In the genomic region with DNA sequence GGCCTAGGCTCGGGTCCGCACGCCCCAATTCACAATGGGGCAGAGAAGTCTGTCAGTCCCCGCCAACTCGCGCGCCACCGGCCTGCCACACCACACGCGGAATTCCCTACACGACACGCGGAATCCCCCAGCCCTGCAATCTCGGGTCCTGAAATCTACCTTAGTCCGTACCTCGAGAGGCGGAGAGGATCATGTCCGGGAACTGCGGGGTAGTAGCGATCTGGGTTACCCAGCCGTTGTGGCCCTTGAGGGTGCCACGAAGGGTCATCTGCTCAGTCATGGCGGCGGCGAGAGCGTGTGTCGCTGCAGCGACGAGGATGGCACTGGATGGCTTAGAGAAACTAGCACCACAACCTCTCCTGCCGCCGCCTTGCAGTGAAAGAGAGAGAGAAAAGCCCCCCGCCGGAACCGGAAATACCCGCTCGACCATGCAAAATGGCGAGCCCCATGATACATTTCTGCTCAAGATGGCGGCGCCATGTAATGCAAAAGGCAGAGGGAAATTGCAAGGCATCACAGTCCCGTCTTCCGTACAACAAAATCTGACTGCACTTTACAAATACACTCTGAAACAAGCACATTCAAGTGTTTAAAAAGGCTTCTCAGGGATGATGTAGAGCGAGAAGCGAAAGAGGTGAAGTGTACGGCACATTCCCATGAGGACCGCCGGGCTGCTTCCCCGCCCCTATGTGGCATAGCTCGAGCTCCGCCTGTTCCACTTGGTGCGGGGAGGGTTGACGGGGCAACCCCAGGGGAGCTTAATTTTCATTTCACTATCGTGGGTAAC, we compare ENCODE assay signal across 1 cellular context.
A peak's percentile ranks its signal among the peaks of the same experiment; 100 is the strongest.
TF ChIP-seq lines count a peak whose summit lies in the region.

A gene (minus strand): TSS at position 386 of the 787 bp plus-strand sequence. CDS start 106 bp downstream, at position 280.

TF ChIP-seq in HEK293, 187 proteins besides CTCF, POLR2A, EP300 and RAD21 (continued from another document and continues in another):
- 0 out of 2 replicates have a peak, but pooled peaks have one; percentile 27 for TF ChIP-seq ZNF837 (tag by site-specific recombination; IDR thresholded peaks at IDR 0.05)
- TF ChIP-seq, protein P1, sequence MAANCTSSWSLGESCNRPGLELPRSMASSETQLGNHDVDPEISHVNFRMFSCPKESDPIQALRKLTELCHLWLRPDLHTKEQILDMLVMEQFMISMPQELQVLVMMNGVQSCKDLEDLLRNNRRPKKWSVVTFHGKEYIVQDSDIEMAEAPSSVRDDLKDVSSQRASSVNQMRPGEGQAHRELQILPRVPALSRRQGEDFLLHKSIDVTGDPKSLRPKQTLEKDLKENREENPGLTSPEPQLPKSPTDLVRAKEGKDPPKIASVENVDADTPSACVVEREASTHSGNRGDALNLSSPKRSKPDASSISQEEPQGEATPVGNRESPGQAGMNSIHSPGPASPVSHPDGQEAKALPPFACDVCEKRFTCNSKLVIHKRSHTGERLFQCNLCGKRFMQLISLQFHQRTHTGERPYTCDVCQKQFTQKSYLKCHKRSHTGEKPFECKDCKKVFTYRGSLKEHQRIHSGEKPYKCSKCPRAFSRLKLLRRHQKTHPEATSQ (tag by site-specific recombination; IDR thresholded peaks at IDR 0.05), result 0 out of 2 replicates have a peak, but pooled peaks have one; percentile 30
- no peak; the same call in 1 of the 2 replicates for TF ChIP-seq ZNF600 (tag by site-specific recombination; IDR thresholded peaks at IDR 0.05)
- TF ChIP-seq ZSCAN23 (tag by site-specific recombination; IDR thresholded peaks at IDR 0.05), result 0 out of 2 replicates have a peak, but pooled peaks have one; percentile 16
- TF ChIP-seq ZNF501 (tag by site-specific recombination; IDR thresholded peaks at IDR 0.05), result peak; percentile 93
- TF ChIP-seq ZNF2 (tag by site-specific recombination; IDR thresholded peaks at IDR 0.05), result peak; percentile 89
- TF ChIP-seq, protein P2, sequence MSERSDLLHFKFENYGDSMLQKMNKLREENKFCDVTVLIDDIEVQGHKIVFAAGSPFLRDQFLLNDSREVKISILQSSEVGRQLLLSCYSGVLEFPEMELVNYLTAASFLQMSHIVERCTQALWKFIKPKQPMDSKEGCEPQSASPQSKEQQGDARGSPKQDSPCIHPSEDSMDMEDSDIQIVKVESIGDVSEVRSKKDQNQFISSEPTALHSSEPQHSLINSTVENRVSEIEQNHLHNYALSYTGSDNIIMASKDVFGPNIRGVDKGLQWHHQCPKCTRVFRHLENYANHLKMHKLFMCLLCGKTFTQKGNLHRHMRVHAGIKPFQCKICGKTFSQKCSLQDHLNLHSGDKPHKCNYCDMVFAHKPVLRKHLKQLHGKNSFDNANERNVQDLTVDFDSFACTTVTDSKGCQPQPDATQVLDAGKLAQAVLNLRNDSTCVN (tag by site-specific recombination; optimal IDR thresholded peaks at IDR 0.05), result peak; percentile 48
- TF ChIP-seq ZNF112 (tag by site-specific recombination; IDR thresholded peaks at IDR 0.05), result no peak
- TF ChIP-seq, protein P3, sequence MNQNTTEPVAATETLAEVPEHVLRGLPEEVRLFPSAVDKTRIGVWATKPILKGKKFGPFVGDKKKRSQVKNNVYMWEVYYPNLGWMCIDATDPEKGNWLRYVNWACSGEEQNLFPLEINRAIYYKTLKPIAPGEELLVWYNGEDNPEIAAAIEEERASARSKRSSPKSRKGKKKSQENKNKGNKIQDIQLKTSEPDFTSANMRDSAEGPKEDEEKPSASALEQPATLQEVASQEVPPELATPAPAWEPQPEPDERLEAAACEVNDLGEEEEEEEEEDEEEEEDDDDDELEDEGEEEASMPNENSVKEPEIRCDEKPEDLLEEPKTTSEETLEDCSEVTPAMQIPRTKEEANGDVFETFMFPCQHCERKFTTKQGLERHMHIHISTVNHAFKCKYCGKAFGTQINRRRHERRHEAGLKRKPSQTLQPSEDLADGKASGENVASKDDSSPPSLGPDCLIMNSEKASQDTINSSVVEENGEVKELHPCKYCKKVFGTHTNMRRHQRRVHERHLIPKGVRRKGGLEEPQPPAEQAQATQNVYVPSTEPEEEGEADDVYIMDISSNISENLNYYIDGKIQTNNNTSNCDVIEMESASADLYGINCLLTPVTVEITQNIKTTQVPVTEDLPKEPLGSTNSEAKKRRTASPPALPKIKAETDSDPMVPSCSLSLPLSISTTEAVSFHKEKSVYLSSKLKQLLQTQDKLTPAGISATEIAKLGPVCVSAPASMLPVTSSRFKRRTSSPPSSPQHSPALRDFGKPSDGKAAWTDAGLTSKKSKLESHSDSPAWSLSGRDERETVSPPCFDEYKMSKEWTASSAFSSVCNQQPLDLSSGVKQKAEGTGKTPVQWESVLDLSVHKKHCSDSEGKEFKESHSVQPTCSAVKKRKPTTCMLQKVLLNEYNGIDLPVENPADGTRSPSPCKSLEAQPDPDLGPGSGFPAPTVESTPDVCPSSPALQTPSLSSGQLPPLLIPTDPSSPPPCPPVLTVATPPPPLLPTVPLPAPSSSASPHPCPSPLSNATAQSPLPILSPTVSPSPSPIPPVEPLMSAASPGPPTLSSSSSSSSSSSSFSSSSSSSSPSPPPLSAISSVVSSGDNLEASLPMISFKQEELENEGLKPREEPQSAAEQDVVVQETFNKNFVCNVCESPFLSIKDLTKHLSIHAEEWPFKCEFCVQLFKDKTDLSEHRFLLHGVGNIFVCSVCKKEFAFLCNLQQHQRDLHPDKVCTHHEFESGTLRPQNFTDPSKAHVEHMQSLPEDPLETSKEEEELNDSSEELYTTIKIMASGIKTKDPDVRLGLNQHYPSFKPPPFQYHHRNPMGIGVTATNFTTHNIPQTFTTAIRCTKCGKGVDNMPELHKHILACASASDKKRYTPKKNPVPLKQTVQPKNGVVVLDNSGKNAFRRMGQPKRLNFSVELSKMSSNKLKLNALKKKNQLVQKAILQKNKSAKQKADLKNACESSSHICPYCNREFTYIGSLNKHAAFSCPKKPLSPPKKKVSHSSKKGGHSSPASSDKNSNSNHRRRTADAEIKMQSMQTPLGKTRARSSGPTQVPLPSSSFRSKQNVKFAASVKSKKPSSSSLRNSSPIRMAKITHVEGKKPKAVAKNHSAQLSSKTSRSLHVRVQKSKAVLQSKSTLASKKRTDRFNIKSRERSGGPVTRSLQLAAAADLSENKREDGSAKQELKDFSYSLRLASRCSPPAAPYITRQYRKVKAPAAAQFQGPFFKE (tag by site-specific recombination; IDR thresholded peaks at IDR 0.05; ENCODE audit: borderline replicate concordance), result 0 out of 2 replicates have a peak, but pooled peaks have one; percentile 38
- peak; percentile 37; the same call in 1 of the 2 replicates for TF ChIP-seq ZNF146 (tag by site-specific recombination; IDR thresholded peaks at IDR 0.05)
- TF ChIP-seq ZNF311 (tag by site-specific recombination; IDR thresholded peaks at IDR 0.05; ENCODE audit: borderline replicate concordance), result no peak
- peak; percentile 55; the same call in 1 of the 2 replicates for TF ChIP-seq ZNF394 (tag by site-specific recombination; IDR thresholded peaks at IDR 0.05; ENCODE audit: borderline replicate concordance)
- TF ChIP-seq ZNF596 (tag by site-specific recombination; IDR thresholded peaks at IDR 0.05), result peak; percentile 41; the same call in 1 of the 2 replicates
- TF ChIP-seq TRIM28 (IDR thresholded peaks at IDR 0.05; ENCODE audit: borderline replicate concordance, low read length), result peak; percentile 50; the same call in 1 of the 2 replicates
- TF ChIP-seq ZNF335 (tag by site-specific recombination; conservative IDR thresholded peaks at IDR 0.05), result peak; percentile 96
- TF ChIP-seq, protein P4, sequence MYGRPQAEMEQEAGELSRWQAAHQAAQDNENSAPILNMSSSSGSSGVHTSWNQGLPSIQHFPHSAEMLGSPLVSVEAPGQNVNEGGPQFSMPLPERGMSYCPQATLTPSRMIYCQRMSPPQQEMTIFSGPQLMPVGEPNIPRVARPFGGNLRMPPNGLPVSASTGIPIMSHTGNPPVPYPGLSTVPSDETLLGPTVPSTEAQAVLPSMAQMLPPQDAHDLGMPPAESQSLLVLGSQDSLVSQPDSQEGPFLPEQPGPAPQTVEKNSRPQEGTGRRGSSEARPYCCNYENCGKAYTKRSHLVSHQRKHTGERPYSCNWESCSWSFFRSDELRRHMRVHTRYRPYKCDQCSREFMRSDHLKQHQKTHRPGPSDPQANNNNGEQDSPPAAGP (tag by site-specific recombination; IDR thresholded peaks at IDR 0.05), result peak; percentile 85
- TF ChIP-seq ZNF529 (tag by site-specific recombination; IDR thresholded peaks at IDR 0.05; ENCODE audit: insufficient replicate concordance), result no peak
- no peak for TF ChIP-seq ZNF623 (tag by site-specific recombination; IDR thresholded peaks at IDR 0.05)
- TF ChIP-seq, protein P5, sequence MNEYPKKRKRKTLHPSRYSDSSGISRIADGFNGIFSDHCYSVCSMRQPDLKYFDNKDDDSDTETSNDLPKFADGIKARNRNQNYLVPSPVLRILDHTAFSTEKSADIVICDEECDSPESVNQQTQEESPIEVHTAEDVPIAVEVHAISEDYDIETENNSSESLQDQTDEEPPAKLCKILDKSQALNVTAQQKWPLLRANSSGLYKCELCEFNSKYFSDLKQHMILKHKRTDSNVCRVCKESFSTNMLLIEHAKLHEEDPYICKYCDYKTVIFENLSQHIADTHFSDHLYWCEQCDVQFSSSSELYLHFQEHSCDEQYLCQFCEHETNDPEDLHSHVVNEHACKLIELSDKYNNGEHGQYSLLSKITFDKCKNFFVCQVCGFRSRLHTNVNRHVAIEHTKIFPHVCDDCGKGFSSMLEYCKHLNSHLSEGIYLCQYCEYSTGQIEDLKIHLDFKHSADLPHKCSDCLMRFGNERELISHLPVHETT (tag by site-specific recombination; IDR thresholded peaks at IDR 0.05), result peak; percentile 71
- peak; percentile 39; the same call in 1 of the 2 replicates for TF ChIP-seq ZNF24 (tag by site-specific recombination; IDR thresholded peaks at IDR 0.05)
- TF ChIP-seq EGR2 (tag by site-specific recombination; IDR thresholded peaks at IDR 0.05; ENCODE audit: low read depth), result no peak
- peak; percentile 56; the same call in 1 of the 2 replicates for TF ChIP-seq ZNF324 (tag by site-specific recombination; IDR thresholded peaks at IDR 0.05)
- TF ChIP-seq, protein P6, sequence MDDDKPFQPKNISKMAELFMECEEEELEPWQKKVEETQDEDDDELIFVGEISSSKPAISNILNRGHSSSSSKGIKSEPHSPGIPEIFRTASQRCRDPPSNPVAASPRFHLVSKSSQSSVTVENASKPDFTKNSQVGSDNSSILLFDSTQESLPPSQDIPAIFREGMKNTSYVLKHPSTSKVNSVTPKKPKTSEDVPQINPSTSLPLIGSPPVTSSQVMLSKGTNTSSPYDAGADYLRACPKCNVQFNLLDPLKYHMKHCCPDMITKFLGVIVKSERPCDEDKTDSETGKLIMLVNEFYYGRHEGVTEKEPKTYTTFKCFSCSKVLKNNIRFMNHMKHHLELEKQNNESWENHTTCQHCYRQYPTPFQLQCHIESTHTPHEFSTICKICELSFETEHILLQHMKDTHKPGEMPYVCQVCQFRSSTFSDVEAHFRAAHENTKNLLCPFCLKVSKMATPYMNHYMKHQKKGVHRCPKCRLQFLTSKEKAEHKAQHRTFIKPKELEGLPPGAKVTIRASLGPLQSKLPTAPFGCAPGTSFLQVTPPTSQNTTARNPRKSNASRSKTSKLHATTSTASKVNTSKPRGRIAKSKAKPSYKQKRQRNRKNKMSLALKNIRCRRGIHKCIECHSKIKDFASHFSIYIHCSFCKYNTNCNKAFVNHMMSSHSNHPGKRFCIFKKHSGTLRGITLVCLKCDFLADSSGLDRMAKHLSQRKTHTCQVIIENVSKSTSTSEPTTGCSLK (tag by site-specific recombination; IDR thresholded peaks at IDR 0.05), result no peak
- 0 out of 2 replicates have a peak, but pooled peaks have one; percentile 9 for TF ChIP-seq SCRT1 (tag by site-specific recombination; IDR thresholded peaks at IDR 0.05; ENCODE audit: borderline replicate concordance)
- TF ChIP-seq, protein P7, sequence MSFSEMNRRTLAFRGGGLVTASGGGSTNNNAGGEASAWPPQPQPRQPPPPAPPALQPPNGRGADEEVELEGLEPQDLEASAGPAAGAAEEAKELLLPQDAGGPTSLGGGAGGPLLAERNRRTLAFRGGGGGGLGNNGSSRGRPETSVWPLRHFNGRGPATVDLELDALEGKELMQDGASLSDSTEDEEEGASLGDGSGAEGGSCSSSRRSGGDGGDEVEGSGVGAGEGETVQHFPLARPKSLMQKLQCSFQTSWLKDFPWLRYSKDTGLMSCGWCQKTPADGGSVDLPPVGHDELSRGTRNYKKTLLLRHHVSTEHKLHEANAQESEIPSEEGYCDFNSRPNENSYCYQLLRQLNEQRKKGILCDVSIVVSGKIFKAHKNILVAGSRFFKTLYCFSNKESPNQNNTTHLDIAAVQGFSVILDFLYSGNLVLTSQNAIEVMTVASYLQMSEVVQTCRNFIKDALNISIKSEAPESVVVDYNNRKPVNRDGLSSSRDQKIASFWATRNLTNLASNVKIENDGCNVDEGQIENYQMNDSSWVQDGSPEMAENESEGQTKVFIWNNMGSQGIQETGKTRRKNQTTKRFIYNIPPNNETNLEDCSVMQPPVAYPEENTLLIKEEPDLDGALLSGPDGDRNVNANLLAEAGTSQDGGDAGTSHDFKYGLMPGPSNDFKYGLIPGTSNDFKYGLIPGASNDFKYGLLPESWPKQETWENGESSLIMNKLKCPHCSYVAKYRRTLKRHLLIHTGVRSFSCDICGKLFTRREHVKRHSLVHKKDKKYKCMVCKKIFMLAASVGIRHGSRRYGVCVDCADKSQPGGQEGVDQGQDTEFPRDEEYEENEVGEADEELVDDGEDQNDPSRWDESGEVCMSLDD (tag by site-specific recombination; IDR thresholded peaks at IDR 0.05), result peak; percentile 25; the same call in 1 of the 2 replicates
- TF ChIP-seq, protein P8, sequence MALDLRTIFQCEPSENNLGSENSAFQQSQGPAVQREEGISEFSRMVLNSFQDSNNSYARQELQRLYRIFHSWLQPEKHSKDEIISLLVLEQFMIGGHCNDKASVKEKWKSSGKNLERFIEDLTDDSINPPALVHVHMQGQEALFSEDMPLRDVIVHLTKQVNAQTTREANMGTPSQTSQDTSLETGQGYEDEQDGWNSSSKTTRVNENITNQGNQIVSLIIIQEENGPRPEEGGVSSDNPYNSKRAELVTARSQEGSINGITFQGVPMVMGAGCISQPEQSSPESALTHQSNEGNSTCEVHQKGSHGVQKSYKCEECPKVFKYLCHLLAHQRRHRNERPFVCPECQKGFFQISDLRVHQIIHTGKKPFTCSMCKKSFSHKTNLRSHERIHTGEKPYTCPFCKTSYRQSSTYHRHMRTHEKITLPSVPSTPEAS (tag by site-specific recombination; IDR thresholded peaks at IDR 0.05), result no peak
- peak; percentile 27 for TF ChIP-seq ZNF341 (tag by site-specific recombination; IDR thresholded peaks at IDR 0.05; ENCODE audit: low read depth)
- peak; percentile 70; the same call in 1 of the 2 replicates for TF ChIP-seq ZNF121 (tag by site-specific recombination; IDR thresholded peaks at IDR 0.05)
- TF ChIP-seq HOXC10 (CRISPR knock-in tag; IDR thresholded peaks at IDR 0.05), result 0 out of 2 replicates have a peak, but pooled peaks have one; percentile 58
- TF ChIP-seq ZNF48 (tag by site-specific recombination; IDR thresholded peaks at IDR 0.05), result no peak
- no peak for TF ChIP-seq ZFP41 (tag by site-specific recombination; IDR thresholded peaks at IDR 0.05; ENCODE audit: borderline replicate concordance)
- TF ChIP-seq ZBTB7A (tag by site-specific recombination; IDR thresholded peaks at IDR 0.05; ENCODE audit: low read depth), result peak; percentile 82
- peak; percentile 12; the same call in 1 of the 2 replicates for TF ChIP-seq KLF1 (tag by site-specific recombination; IDR thresholded peaks at IDR 0.05)
